Comparison of ENCODE assay signal across 34 cellular contexts in the genomic region with DNA sequence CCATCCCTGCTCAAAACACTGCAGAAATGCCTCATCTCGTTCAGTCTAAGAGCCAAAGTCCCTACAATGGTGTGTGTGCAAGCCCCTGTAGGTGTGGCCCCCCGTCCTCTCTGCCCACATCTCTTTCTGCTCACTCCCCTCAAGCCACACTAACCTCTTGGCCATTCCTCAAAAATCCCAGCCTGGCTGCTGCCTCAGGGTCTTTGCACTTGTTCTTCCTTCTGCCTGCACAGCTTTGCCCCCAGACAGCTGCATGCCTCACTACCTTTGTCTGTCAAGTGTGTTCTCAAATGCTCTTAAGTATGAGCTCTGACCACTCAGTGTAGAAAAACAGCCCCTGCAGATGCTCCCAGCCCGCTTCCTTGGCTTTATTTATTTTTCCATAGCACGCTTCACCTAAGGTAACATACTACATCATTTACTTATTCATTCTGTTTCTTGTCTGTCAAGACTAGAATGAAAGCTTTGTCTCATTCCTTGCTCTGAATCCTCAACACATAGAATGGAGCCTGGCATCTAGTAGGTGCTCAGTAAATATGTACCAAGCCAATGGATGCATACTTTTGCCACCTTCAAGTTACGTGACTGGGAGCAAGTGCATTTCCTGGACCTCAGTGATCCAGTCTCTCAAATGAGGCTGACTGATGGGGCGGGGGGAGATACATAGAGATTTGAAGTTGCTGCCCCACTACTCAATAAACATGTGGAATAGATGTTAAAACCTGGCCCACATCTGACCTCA. TPM values are rescaled to one million over a fixed set of nuclear protein-coding genes. Genes with fewer than 3 reads are reported as not detected.
DNase-seq lines count a peak whose midpoint lies in the region; ATAC-seq, FAIRE-seq and TF ChIP-seq lines count a peak whose summit lies in the region.
"Had no signal": no experiment of that assay in that cellular context is flagged by ENCODE, and none has a peak within 500 bp of the region (broad histone marks: within the 10 kb centered on the region; RNA-seq: fewer than 3 reads in every experiment).

No MANE protein-coding gene starts in this region.

- H2BK12ac ChIP-seq in mesenchymal stem cell (ENCODE audit: low read length in 2 of 2): no peak overlapping the region

- no peak overlapping the region for H2BK120ac ChIP-seq in mesenchymal stem cell (ENCODE audit: low read depth, low read length)

- peak overlapping the region in 1 of 2 experiments; percentile 63 for H3K4ac ChIP-seq in mesenchymal stem cell (ENCODE audit: low read depth in 1 of 2, low read length in 2 of 2)

- peaks cover 0 to 3% of the 10 kb centered on the region in 2 experiments for H3K36me3 ChIP-seq in HEK293 (ENCODE audit: control insufficient read depth in 2 of 2, insufficient read depth in 1 of 2, low read length in 2 of 2)
- no peaks in the 10 kb centered on the region for H3K36me3 ChIP-seq in body of pancreas (replicated peaks in 1 of 2; ENCODE audit: insufficient read depth in 1 of 2, low read depth in 2 of 2)
- peaks cover 0 to 18% of the 10 kb centered on the region in 2 experiments for H3K36me3 ChIP-seq in mesenchymal stem cell (ENCODE audit: control insufficient read depth in 1 of 2, insufficient read depth in 2 of 2, low read depth in 1 of 2, low read length in 2 of 2)
- no peaks in the 10 kb centered on the region for H3K36me3 ChIP-seq in lower lobe of right lung
- H3K36me3 ChIP-seq: BE2C, ovary, Peyer's patch, thoracic aorta, vagina had no signal

- H3K9me3 ChIP-seq in A549 (no peaks in the 10 kb centered on the region), HEK293 (ENCODE audit: control insufficient read depth, insufficient read depth, low read depth, low read length) (no peaks in the 10 kb centered on the region), body of pancreas (no peaks in the 10 kb centered on the region), mesenchymal stem cell (ENCODE audit: control insufficient read depth, low read length) (no peaks in the 10 kb centered on the region), lower lobe of right lung (no peaks in the 10 kb centered on the region)
- H3K9me3 ChIP-seq: BE2C, ovary, Peyer's patch, thoracic aorta, vagina had no signal

- TF ChIP-seq RAD21 in A549 (conservative IDR thresholded peaks at IDR 0.05 in 1 of 2, IDR thresholded peaks at IDR 0.05 in 1 of 2): no peak

- ATAC-seq in A549: no peak
- no peak for ATAC-seq in body of pancreas
- no peak for ATAC-seq in lower lobe of right lung
- ATAC-seq: naive thymus-derived CD8-positive, alpha-beta T cell; stimulated activated naive CD8-positive, alpha-beta T cell treated with anti-CD3 and anti-CD28 coated beads, Interleukin-15, amount 100 ng/mL, for 72 hours had no signal

- FAIRE-seq in A549 (lab: Jason Lieb, UNC): no peak
- FAIRE-seq: colon, GM12892 had no signal

- H2BK5ac ChIP-seq in mesenchymal stem cell (ENCODE audit: low read depth, low read length, poor library complexity, severe bottlenecking): no peak overlapping the region

- no peaks in the 10 kb centered on the region for H3K27me3 ChIP-seq in body of pancreas
- H3K27me3 ChIP-seq in mesenchymal stem cell (ENCODE audit: control insufficient read depth in 1 of 2, insufficient read depth in 1 of 2, low read length in 2 of 2): peaks cover 7 to 13% of the 10 kb centered on the region in 2 experiments
- H3K27me3 ChIP-seq in lower lobe of right lung (ENCODE audit: low read depth): no peaks in the 10 kb centered on the region
- H3K27me3 ChIP-seq: BE2C, ovary, Peyer's patch, vagina had no signal

- no peak overlapping the region for H2AK5ac ChIP-seq in mesenchymal stem cell (ENCODE audit: low read length, severe bottlenecking)

- no peak for TF ChIP-seq EP300 in A549 (IDR thresholded peaks at IDR 0.05)

- DNase-seq in A549 (ENCODE audit: low read depth in 1 of 2, low spot score in 1 of 2) (no peak), body of pancreas (no peak), mesenchymal stem cell (no peak), lower lobe of right lung (no peak), anterior cingulate cortex (lab: John Stamatoyannopoulos, UW) (no peak)
- no peak for DNase-seq in stimulated activated CD4-positive, alpha-beta T cell treated with anti-CD3 and anti-CD28 coated beads, Interleukin-1b, Interleukin-23, amount 100 ng/mL, for 48 hours
- DNase-seq in activated CD8-positive, alpha-beta memory T cell treated with anti-CD3 and anti-CD28 coated beads, Interleukin-2, amount 50 U/mL, for 48 hours: no peak
- DNase-seq: activated CD4-positive, alpha-beta memory T cell treated with anti-CD3 and anti-CD28 coated beads for 36 hours; activated CD4-positive, alpha-beta T cell treated with anti-CD3 and anti-CD28 coated beads for 1 hour; activated CD8-positive, alpha-beta memory T cell treated with anti-CD3 and anti-CD28 coated beads, Interleukin-2, amount 50 U/mL, for 4 hours; activated naive CD4-positive, alpha-beta T cell treated with anti-CD3 and anti-CD28 coated beads, Interleukin-2, amount 50 U/mL, for 16 hours; BE2C; effector CD8-positive, alpha-beta T cell; erythroblast; HCEC 1CT; kidney glomerular epithelial cell; naive thymus-derived CD8-positive, alpha-beta T cell; NCI-H1436 treated with DMSO at 0.1 percent for 48 hours; NCI-H2081 treated with DMSO at 0.1 percent for 48 hours; NCI-H345; NCI-H774; ovary; Peyer's patch; stimulated activated CD4-positive, alpha-beta T cell treated with anti-CD3 and anti-CD28 coated beads, Interleukin-2, amount 100 ng/mL, for 24 hours; stimulated activated CD8-positive, alpha-beta memory T cell treated with anti-CD3 and anti-CD28 coated beads, Interleukin-4, amount 100 ng/mL, for 48 hours; stimulated activated naive CD8-positive, alpha-beta T cell treated with anti-CD3 and anti-CD28 coated beads, Interleukin-15, amount 100 ng/mL, for 72 hours; SW 1271 had no signal

- POLR2A ChIA-PET in A549 (lab: Yijun Ruan, JAX): no interaction called here
- POLR2A ChIA-PET in HEK293 (lab: Yijun Ruan, JAX): no interaction called here

- H3K9ac ChIP-seq in mesenchymal stem cell (ENCODE audit: low read length): no peak overlapping the region

- no peak overlapping the region for H3K14ac ChIP-seq in mesenchymal stem cell (ENCODE audit: low read length in 2 of 2)

- intact Hi-C loops in body of pancreas (cut with DNase I): no loop called here
- intact Hi-C loops in lower lobe of right lung (cut with DNase I): no loop called here

- H4K91ac ChIP-seq in mesenchymal stem cell (ENCODE audit: low read length): peak overlapping the region; percentile 41

- H3K23ac ChIP-seq in mesenchymal stem cell (ENCODE audit: low read length in 2 of 2): no peak overlapping the region

- H4K8ac ChIP-seq in mesenchymal stem cell (ENCODE audit: low read length): no peak overlapping the region

- H3K79me1 ChIP-seq in mesenchymal stem cell (replicated peaks; ENCODE audit: low read length, poor library complexity, severe bottlenecking): peaks cover 64% of the 10 kb centered on the region

- H3K4me3 ChIP-seq in A549: no peak overlapping the region
- no peak overlapping the region for H3K4me3 ChIP-seq in HEK293 (ENCODE audit: low read depth, low read length)
- H3K4me3 ChIP-seq in body of pancreas: no peak overlapping the region
- H3K4me3 ChIP-seq in mesenchymal stem cell (ENCODE audit: insufficient read depth in 1 of 2, low read depth in 1 of 2, low read length in 2 of 2): no peak overlapping the region
- H3K4me3 ChIP-seq in lower lobe of right lung: no peak overlapping the region
- H3K4me3 ChIP-seq: lung, ovary, Peyer's patch, smooth muscle cell, thoracic aorta, vagina had no signal

- H3K4me2 ChIP-seq in A549 (peak overlapping the region; percentile 18; the same call in 2 of the 3 replicates), mesenchymal stem cell (ENCODE audit: low read length, poor library complexity, severe bottlenecking) (no peak overlapping the region)
- H3K4me2 ChIP-seq: smooth muscle cell had no signal

- no peak overlapping the region for H2BK15ac ChIP-seq in mesenchymal stem cell (ENCODE audit: low read depth, poor library complexity, severe bottlenecking)

- H3K27ac ChIP-seq in A549: peak overlapping the region in 1 of 2 experiments; percentile 69; a peak in 3 of 6 replicates
- no peak overlapping the region for H3K27ac ChIP-seq in HEK293 (ENCODE audit: extremely low read depth, low read depth, low read length)
- H3K27ac ChIP-seq in body of pancreas: peak overlapping the region in 3 of 4 donors; percentile 15 to 44 (median 38)
- no peak overlapping the region for H3K27ac ChIP-seq in mesenchymal stem cell (ENCODE audit: low read length, poor library complexity, severe bottlenecking)
- H3K27ac ChIP-seq in lower lobe of right lung: no peak overlapping the region
- H3K27ac ChIP-seq: ovary, Peyer's patch, thoracic aorta, vagina had no signal

- H2AFZ ChIP-seq in mesenchymal stem cell (ENCODE audit: low read depth, low read length): no peak overlapping the region

- no peak for TF ChIP-seq CTCF in A549 (IDR thresholded peaks at IDR 0.05)
- no peak for TF ChIP-seq CTCF in HEK293 (tag by site-specific recombination; IDR thresholded peaks at IDR 0.05)
- TF ChIP-seq CTCF in body of pancreas (IDR thresholded peaks at IDR 0.05): no peak
- no peak for TF ChIP-seq CTCF in lower lobe of right lung (IDR thresholded peaks at IDR 0.05)

- CTCF ChIA-PET in A549 (lab: Yijun Ruan, JAX) (interaction anchor here (0.6 to 1.3 kb wide), 4 partner anchors 10 to 93 kb away, joined by 3 read pairs; no protein-coding TSS in a partner anchor), HEK293 (lab: Yijun Ruan, JAX) (interaction anchor here (0.5 to 0.6 kb wide), 4 partner anchors 199 to 364 kb away, joined by 3 read pairs; partner anchors contain the start of genes DRC3 and TOM1L2)

- peak overlapping the region in 1 of 2 experiments; percentile 72 for H3K18ac ChIP-seq in mesenchymal stem cell (ENCODE audit: low read depth in 1 of 2, low read length in 2 of 2)

- peaks cover 45% of the 10 kb centered on the region for H3K4me1 ChIP-seq in A549
- H3K4me1 ChIP-seq in HEK293 (ENCODE audit: control insufficient read depth, insufficient read depth, low read length): peaks cover 12% of the 10 kb centered on the region
- H3K4me1 ChIP-seq in body of pancreas: peaks cover 36% of the 10 kb centered on the region
- H3K4me1 ChIP-seq in mesenchymal stem cell (ENCODE audit: control insufficient read depth, insufficient read depth, low read depth, low read length): peaks cover 39% of the 10 kb centered on the region
- peaks cover 23% of the 10 kb centered on the region for H3K4me1 ChIP-seq in lower lobe of right lung

- 91% methylated on average over 6 of the region's 6 CpGs for WGBS in A549 (ENCODE audit: missing lambda C conversion rate)
- WGBS in body of pancreas, 2 donors: 86% methylated on average over 6 of the region's 6 CpGs
- WGBS in mesenchymal stem cell: 88% methylated on average over 6 of the region's 6 CpGs

- TF ChIP-seq POLR2A in A549 (IDR thresholded peaks at IDR 0.05; ENCODE audit: low read length) (no peak), body of pancreas (IDR thresholded peaks at IDR 0.05) (no peak)

RNA-seq across cellular contexts. Expression of gene RAI1, which starts 38.1 kb away (rescaled TPM):
- 3.5 and 7.1 TPM in 2 replicates for polyA plus RNA-seq in A549 (2011; rRNA removed)
- 7.1 and 11.2 TPM in 2 replicates for polyA plus RNA-seq in A549 (2012; cell fraction: cytosol; rRNA removed)
- 27.6 and 28.1 TPM in 2 replicates for polyA plus RNA-seq in A549 (2012; cell fraction: nucleus; rRNA removed)
- polyA plus RNA-seq in A549 (2017; fragmentation: RNase III; extraction: RNeasy Plus Mini Kit Qiagen cat#74134 plus additional on column Dnase treatment): 18.9 to 23.8 TPM (median 23.3 TPM) in 3 replicates
- polyA minus RNA-seq in A549 (2011; rRNA and poly(A)+ RNA removed): 5.7 and 9.7 TPM in 2 replicates
- total RNA-seq in body of pancreas: 10 to 100 TPM; 16.3 to 41.5 TPM
- polyA plus RNA-seq in mesenchymal stem cell (2013, experiment 1 of 2): 24.1 TPM
- 22.8 TPM for polyA plus RNA-seq in mesenchymal stem cell (2013, experiment 2 of 2)
- total RNA-seq in lower lobe of right lung: 31.1 TPM

Comparison
In these comparisons a context has a peak if more than half of its experiments do, and no peak if none do; other contexts are left out.
1. H3K27ac ChIP-seq: peak in body of pancreas (3 of 4); none in HEK293 (single experiment), mesenchymal stem cell (single experiment) and lower lobe of right lung (single experiment).